ENCODE assay signal across 25 cellular contexts in genomic region chr15:27863000-27863399, GRCh38.
DNase-seq lines count a peak whose midpoint lies in the region; ATAC-seq and TF ChIP-seq lines count a peak whose summit lies in the region.
"Had no signal": no experiment of that assay in that cellular context is flagged by ENCODE, and none has a peak within 500 bp of the region (broad histone marks: within the 10 kb centered on the region; RNA-seq: fewer than 3 reads in every experiment).

No MANE protein-coding gene starts in this region.

- no peak for ATAC-seq in activated CD4-positive, alpha-beta T cell treated with anti-CD3 and anti-CD28 coated beads for 36 hours
- ATAC-seq in IMR-90 (ENCODE audit: low read depth) (no peak), RWPE2 (ENCODE audit: low read depth) (0 out of 3 replicates have a peak, but pooled peaks have one; percentile 7), HG02623 (IDR thresholded peaks at IDR 0.05; ENCODE audit: unreplicated experiment) (no peak), GM21447 (IDR thresholded peaks at IDR 0.05; ENCODE audit: unreplicated experiment) (no peak)
- ATAC-seq in stimulated activated effector memory CD8-positive, alpha-beta T cell treated with anti-CD3 and anti-CD28 coated beads, Interleukin-12 subunit alpha, Interleukin-12 subunit beta, amount 100 ng/mL, for 72 hours: peak; percentile 5
- no peak for ATAC-seq in activated T-helper 17 cell treated with anti-CD3 and anti-CD28 coated beads, Interleukin-2, amount 50 U/mL, for 72 hours (replicated peaks)
- ATAC-seq: A549, GM12878 had no signal

- H4K5ac ChIP-seq in IMR-90 (ENCODE audit: low read depth, low read length): no peak overlapping the region

- no peak overlapping the region for H3K4me3 Mint-ChIP-seq in activated CD4-positive, alpha-beta T cell treated with anti-CD3 and anti-CD28 coated beads, Interleukin-2, amount 10 ng/mL, durations not matched to agents 24 days and 14 days
- H3K4me3 Mint-ChIP-seq in activated CD4-positive, alpha-beta T cell treated with anti-CD3 and anti-CD28 coated beads for 36 hours: no peak overlapping the region
- no peak overlapping the region for H3K4me3 Mint-ChIP-seq in stimulated activated effector memory CD8-positive, alpha-beta T cell treated with anti-CD3 and anti-CD28 coated beads, Interleukin-12 subunit alpha, Interleukin-12 subunit beta, amount 100 ng/mL, for 72 hours
- H3K4me3 Mint-ChIP-seq in activated T-helper 17 cell treated with anti-CD3 and anti-CD28 coated beads, Interleukin-2, amount 50 U/mL, for 72 hours: no peak overlapping the region
- H3K4me3 Mint-ChIP-seq: CD14-positive monocyte; CD4-positive, alpha-beta memory T cell; CD4-positive, CD25-positive, alpha-beta regulatory T cell; CD8-positive, alpha-beta memory T cell had no signal

- no peak overlapping the region for H3K4ac ChIP-seq in IMR-90 (ENCODE audit: low read depth, low read length)

- TF ChIP-seq CTCF in IMR-90 (conservative IDR thresholded peaks at IDR 0.05; ENCODE audit: low read depth, low read length) (no peak), RWPE2 (IDR thresholded peaks at IDR 0.05; ENCODE audit: poor library complexity, severe bottlenecking) (no peak)

- H4K91ac ChIP-seq in IMR-90 (ENCODE audit: insufficient read depth, low read depth, low read length): no peak overlapping the region

- H3K9me1 ChIP-seq in IMR-90 (ENCODE audit: insufficient read depth, low read length): no peaks in the 10 kb centered on the region

- H3K36me3 ChIP-seq in IMR-90 (ENCODE audit: control insufficient read depth, insufficient read depth, low read length): no peaks in the 10 kb centered on the region
- H3K36me3 ChIP-seq in RWPE2 (ENCODE audit: low read depth): no peaks in the 10 kb centered on the region
- H3K36me3 ChIP-seq: BE2C had no signal

- no peaks in the 10 kb centered on the region for H3K4me1 ChIP-seq in IMR-90 (ENCODE audit: control insufficient read depth, insufficient read depth, low read length)
- H3K4me1 ChIP-seq in RWPE2 (ENCODE audit: insufficient read depth, poor library complexity, severe bottlenecking): no peaks in the 10 kb centered on the region
- H3K4me1 ChIP-seq: A549, BE2C had no signal

- no peak overlapping the region for H3K23ac ChIP-seq in IMR-90 (ENCODE audit: low read depth, low read length)

- dilution Hi-C loops in IMR-90 (cut with HindIII; ENCODE audit: low sequenced_read_pairs, unreplicated experiment): no loop called here

- no peak overlapping the region for H3K4me2 ChIP-seq in IMR-90 (ENCODE audit: low read depth, low read length)
- H3K4me2 ChIP-seq: A549 had no signal

- H3K9me3 ChIP-seq in IMR-90 (ENCODE audit: control insufficient read depth, insufficient read depth, low read length) (peaks cover 37% of the 10 kb centered on the region), RWPE2 (ENCODE audit: severe bottlenecking) (peaks cover 3% of the 10 kb centered on the region)
- H3K9me3 ChIP-seq: A549, BE2C had no signal

- H2AK9ac ChIP-seq in IMR-90 (replicated peaks; ENCODE audit: low read depth, low read length, poor library complexity): peak overlapping the region; percentile 23

- DNase-seq in activated CD4-positive, alpha-beta T cell treated with anti-CD3 and anti-CD28 coated beads, Interleukin-2, amount 10 ng/mL, durations not matched to agents 24 days and 14 days: peak; percentile 22
- no peak for DNase-seq in activated CD4-positive, alpha-beta T cell treated with anti-CD3 and anti-CD28 coated beads for 36 hours
- no peak for DNase-seq in IMR-90
- peak; percentile 61 for DNase-seq in RWPE2 (ENCODE audit: low spot score)
- no peak for DNase-seq in stimulated activated effector memory CD8-positive, alpha-beta T cell treated with anti-CD3 and anti-CD28 coated beads, Interleukin-12 subunit alpha, Interleukin-12 subunit beta, amount 100 ng/mL, for 72 hours (ENCODE audit: low spot score in 2 of 2)
- DNase-seq: BE2C; C1 segment of cervical spinal cord; CD4-positive, alpha-beta memory T cell; CD4-positive, CD25-positive, alpha-beta regulatory T cell; CD8-positive, alpha-beta memory T cell; COR-L47; DMS 273 treated with DMSO at 0.1 percent for 48 hours; DMS153; DMS53; DMS79; DND-41; EL; GDM1 had no signal

- no peak overlapping the region for H3K56ac ChIP-seq in IMR-90 (ENCODE audit: extremely low read depth, insufficient read depth, low read length)

- H3K27ac Mint-ChIP-seq in activated CD4-positive, alpha-beta T cell treated with anti-CD3 and anti-CD28 coated beads, Interleukin-2, amount 10 ng/mL, durations not matched to agents 24 days and 14 days: no peak overlapping the region
- H3K27ac Mint-ChIP-seq in activated CD4-positive, alpha-beta T cell treated with anti-CD3 and anti-CD28 coated beads for 36 hours: no peak overlapping the region
- H3K27ac Mint-ChIP-seq in stimulated activated effector memory CD8-positive, alpha-beta T cell treated with anti-CD3 and anti-CD28 coated beads, Interleukin-12 subunit alpha, Interleukin-12 subunit beta, amount 100 ng/mL, for 72 hours: no peak overlapping the region
- no peak overlapping the region for H3K27ac Mint-ChIP-seq in activated T-helper 17 cell treated with anti-CD3 and anti-CD28 coated beads, Interleukin-2, amount 50 U/mL, for 72 hours
- H3K27ac Mint-ChIP-seq: CD14-positive monocyte; CD4-positive, CD25-positive, alpha-beta regulatory T cell had no signal

- H3K27me3 ChIP-seq in IMR-90 (ENCODE audit: control insufficient read depth, insufficient read depth, low read length) (no peaks in the 10 kb centered on the region), RWPE2 (ENCODE audit: insufficient read depth, poor library complexity, severe bottlenecking) (peaks cover 2% of the 10 kb centered on the region)
- H3K27me3 ChIP-seq: BE2C had no signal

- no peaks in the 10 kb centered on the region for H3K27me3 Mint-ChIP-seq in activated CD4-positive, alpha-beta T cell treated with anti-CD3 and anti-CD28 coated beads, Interleukin-2, amount 10 ng/mL, durations not matched to agents 24 days and 14 days
- H3K27me3 Mint-ChIP-seq in activated CD4-positive, alpha-beta T cell treated with anti-CD3 and anti-CD28 coated beads for 36 hours: no peaks in the 10 kb centered on the region
- H3K27me3 Mint-ChIP-seq in activated T-helper 17 cell treated with anti-CD3 and anti-CD28 coated beads, Interleukin-2, amount 50 U/mL, for 72 hours: no peaks in the 10 kb centered on the region
- H3K27me3 Mint-ChIP-seq: CD4-positive, alpha-beta memory T cell; CD4-positive, CD25-positive, alpha-beta regulatory T cell; CD8-positive, alpha-beta memory T cell had no signal

- CTCF ChIA-PET in activated CD4-positive, alpha-beta T cell treated with anti-CD3 and anti-CD28 coated beads for 36 hours (lab: Charles Lee): no interaction called here
- CTCF ChIA-PET in IMR-90 (lab: Yijun Ruan, JAX): no interaction called here

- H4K8ac ChIP-seq in IMR-90 (ENCODE audit: low read depth in 2 of 2, low read length in 2 of 2): no peak overlapping the region

- peaks cover 9% of the 10 kb centered on the region for H3K9me3 Mint-ChIP-seq in activated CD4-positive, alpha-beta T cell treated with anti-CD3 and anti-CD28 coated beads, Interleukin-2, amount 10 ng/mL, durations not matched to agents 24 days and 14 days
- peaks cover 8% of the 10 kb centered on the region for H3K9me3 Mint-ChIP-seq in activated CD4-positive, alpha-beta T cell treated with anti-CD3 and anti-CD28 coated beads for 36 hours (ENCODE audit: low read depth)
- peaks cover 15% of the 10 kb centered on the region for H3K9me3 Mint-ChIP-seq in stimulated activated effector memory CD8-positive, alpha-beta T cell treated with anti-CD3 and anti-CD28 coated beads, Interleukin-12 subunit alpha, Interleukin-12 subunit beta, amount 100 ng/mL, for 72 hours
- H3K9me3 Mint-ChIP-seq in activated T-helper 17 cell treated with anti-CD3 and anti-CD28 coated beads, Interleukin-2, amount 50 U/mL, for 72 hours: peaks cover 16% of the 10 kb centered on the region

- H3K4me3 ChIP-seq in IMR-90 (ENCODE audit: insufficient read depth, low read depth, low read length) (no peak overlapping the region), RWPE2 (ENCODE audit: severe bottlenecking) (no peak overlapping the region)
- H3K4me3 ChIP-seq: A549, GM12878 had no signal

- 80% methylated on average over 1 of the region's 6 CpGs; no CpG with 5 or more reads in 1 of the 2 experiments for WGBS in IMR-90 (ENCODE audit: extremely low coverage in 2 of 2, insufficient read length in 1 of 2), 2 experiments

- no peak overlapping the region for H2BK5ac ChIP-seq in IMR-90 (ENCODE audit: low read depth, low read length, poor library complexity, severe bottlenecking)

- H3K36me3 Mint-ChIP-seq in activated CD4-positive, alpha-beta T cell treated with anti-CD3 and anti-CD28 coated beads, Interleukin-2, amount 10 ng/mL, durations not matched to agents 24 days and 14 days (ENCODE audit: low read depth): no peaks in the 10 kb centered on the region
- no peaks in the 10 kb centered on the region for H3K36me3 Mint-ChIP-seq in activated CD4-positive, alpha-beta T cell treated with anti-CD3 and anti-CD28 coated beads for 36 hours (ENCODE audit: low read depth)
- H3K36me3 Mint-ChIP-seq in stimulated activated effector memory CD8-positive, alpha-beta T cell treated with anti-CD3 and anti-CD28 coated beads, Interleukin-12 subunit alpha, Interleukin-12 subunit beta, amount 100 ng/mL, for 72 hours: no peaks in the 10 kb centered on the region
- no peaks in the 10 kb centered on the region for H3K36me3 Mint-ChIP-seq in activated T-helper 17 cell treated with anti-CD3 and anti-CD28 coated beads, Interleukin-2, amount 50 U/mL, for 72 hours (ENCODE audit: low read depth)
- H3K36me3 Mint-ChIP-seq: CD14-positive monocyte; CD4-positive, alpha-beta memory T cell; CD4-positive, CD25-positive, alpha-beta regulatory T cell; CD8-positive, alpha-beta memory T cell had no signal

- no peak for TF ChIP-seq POLR2A in IMR-90 (IDR thresholded peaks at IDR 0.05; ENCODE audit: low read depth, low read length)

- no peaks in the 10 kb centered on the region for H3K79me1 ChIP-seq in IMR-90 (ENCODE audit: low read depth in 1 of 2, low read length in 2 of 2)

- no peak overlapping the region for H2BK15ac ChIP-seq in IMR-90 (ENCODE audit: low read depth, low read length)

- no peak overlapping the region for H2BK120ac ChIP-seq in IMR-90 (ENCODE audit: low read depth, low read length)

- POLR2A ChIA-PET in activated CD4-positive, alpha-beta T cell treated with anti-CD3 and anti-CD28 coated beads for 36 hours (lab: Charles Lee): no interaction called here
- POLR2A ChIA-PET in IMR-90 (lab: Charles Lee; ENCODE audit: unreplicated experiment): no interaction called here

- H2AK5ac ChIP-seq in IMR-90 (ENCODE audit: low read depth, low read length): no peak overlapping the region

- H3K18ac ChIP-seq in IMR-90 (ENCODE audit: low read depth, low read length): no peak overlapping the region

- H3K4me1 Mint-ChIP-seq in activated CD4-positive, alpha-beta T cell treated with anti-CD3 and anti-CD28 coated beads, Interleukin-2, amount 10 ng/mL, durations not matched to agents 24 days and 14 days: no peaks in the 10 kb centered on the region
- H3K4me1 Mint-ChIP-seq in activated CD4-positive, alpha-beta T cell treated with anti-CD3 and anti-CD28 coated beads for 36 hours: no peaks in the 10 kb centered on the region
- no peaks in the 10 kb centered on the region for H3K4me1 Mint-ChIP-seq in stimulated activated effector memory CD8-positive, alpha-beta T cell treated with anti-CD3 and anti-CD28 coated beads, Interleukin-12 subunit alpha, Interleukin-12 subunit beta, amount 100 ng/mL, for 72 hours
- no peaks in the 10 kb centered on the region for H3K4me1 Mint-ChIP-seq in activated T-helper 17 cell treated with anti-CD3 and anti-CD28 coated beads, Interleukin-2, amount 50 U/mL, for 72 hours
- H3K4me1 Mint-ChIP-seq: CD14-positive monocyte; CD4-positive, alpha-beta memory T cell; CD4-positive, CD25-positive, alpha-beta regulatory T cell; CD8-positive, alpha-beta memory T cell had no signal

- H2BK20ac ChIP-seq in IMR-90 (ENCODE audit: low read depth, low read length): no peak overlapping the region

- no peak overlapping the region for H3K27ac ChIP-seq in IMR-90 (ENCODE audit: insufficient read depth, low read length)
- H3K27ac ChIP-seq in RWPE2 (ENCODE audit: poor library complexity, severe bottlenecking): no peak overlapping the region
- H3K27ac ChIP-seq: 22Rv1, A549 had no signal

- no peak for TF ChIP-seq RAD21 in IMR-90 (IDR thresholded peaks at IDR 0.05; ENCODE audit: low read length)

- H2AFZ ChIP-seq in IMR-90 (replicated peaks; ENCODE audit: low read length, poor library complexity): no peak overlapping the region

- H3K9ac ChIP-seq in IMR-90 (ENCODE audit: low read depth, low read length): no peak overlapping the region

- H4K20me1 ChIP-seq in IMR-90 (ENCODE audit: insufficient read depth, low read length): no peaks in the 10 kb centered on the region

- no peak overlapping the region for H3K14ac ChIP-seq in IMR-90 (replicated peaks; ENCODE audit: low read depth, low read length)

- BruUV-seq in IMR-90 (replicated peaks; lab: Mats Ljungman, UMichigan): no TSS peak

- in situ Hi-C loops in IMR-90 (cut with MboI; ENCODE audit: low sequenced_read_pairs): no loop called here

- intact Hi-C loops in activated CD4-positive, alpha-beta T cell treated with anti-CD3 and anti-CD28 coated beads, Interleukin-2, amount 10 ng/mL, durations not matched to agents 24 days and 14 days (cut with micrococcal nuclease): no loop called here
- intact Hi-C loops in activated CD4-positive, alpha-beta T cell treated with anti-CD3 and anti-CD28 coated beads for 36 hours (cut with DNase I, micrococcal nuclease): no loop called here
- intact Hi-C loops in IMR-90 (cut with micrococcal nuclease): no loop called here

Comparison
In these comparisons a context has a peak if more than half of its experiments do, and no peak if none do; other contexts are left out.
1. DNase-seq: peak in activated CD4-positive, alpha-beta T cell treated with anti-CD3 and anti-CD28 coated beads, Interleukin-2, amount 10 ng/mL, durations not matched to agents 24 days and 14 days (single experiment) and RWPE2 (single experiment); none in activated CD4-positive, alpha-beta T cell treated with anti-CD3 and anti-CD28 coated beads for 36 hours (single experiment), IMR-90 (single experiment) and stimulated activated effector memory CD8-positive, alpha-beta T cell treated with anti-CD3 and anti-CD28 coated beads, Interleukin-12 subunit alpha, Interleukin-12 subunit beta, amount 100 ng/mL, for 72 hours (0 of 2).
2. ATAC-seq: peak in RWPE2 (single experiment) and stimulated activated effector memory CD8-positive, alpha-beta T cell treated with anti-CD3 and anti-CD28 coated beads, Interleukin-12 subunit alpha, Interleukin-12 subunit beta, amount 100 ng/mL, for 72 hours (single experiment); none in activated CD4-positive, alpha-beta T cell treated with anti-CD3 and anti-CD28 coated beads for 36 hours (single experiment), IMR-90 (single experiment), HG02623 (single experiment), activated T-helper 17 cell treated with anti-CD3 and anti-CD28 coated beads, Interleukin-2, amount 50 U/mL, for 72 hours (single experiment) and GM21447 (single experiment).